In the genomic region with DNA sequence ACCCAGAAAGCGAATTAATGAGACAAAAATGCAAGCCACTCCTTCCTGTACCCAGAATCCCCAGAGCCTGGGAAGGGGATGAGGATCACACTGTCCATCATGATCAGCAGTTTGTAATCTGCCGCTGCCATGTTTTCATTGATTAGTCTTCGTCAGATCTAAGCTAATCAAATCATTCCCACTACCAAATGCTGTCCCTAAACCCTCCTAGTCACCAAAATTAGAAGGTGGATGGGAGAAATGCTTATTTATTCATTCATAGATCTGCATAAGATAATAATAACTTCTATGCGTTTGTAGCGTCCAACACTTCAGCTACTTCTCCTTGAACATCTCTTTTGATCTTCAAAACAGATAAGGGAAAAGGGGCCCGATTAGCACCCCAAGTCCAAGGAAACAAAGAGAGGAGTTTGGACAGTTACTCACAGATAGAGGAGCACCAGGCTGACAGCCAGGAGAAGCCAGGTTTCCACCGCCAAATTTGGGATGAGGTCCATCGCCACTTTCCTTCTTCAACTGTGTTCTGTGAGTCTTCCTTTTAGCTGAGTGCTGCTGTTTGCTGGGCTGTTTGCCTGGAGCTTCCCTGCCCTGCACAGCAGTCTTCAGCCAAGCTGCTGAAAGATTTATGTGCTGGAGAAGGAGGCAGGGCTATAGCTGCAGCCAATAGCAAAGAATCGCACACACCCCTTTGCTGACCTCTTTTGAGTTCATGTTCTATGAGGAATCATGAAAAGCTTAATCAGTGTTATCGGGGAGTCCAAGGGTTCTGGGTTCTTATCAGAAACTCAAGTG, we compare ENCODE assay signal across 11 cellular contexts. TPM values are rescaled to one million over a fixed set of nuclear protein-coding genes. Genes with fewer than 3 reads are reported as not detected.
DNase-seq lines count a peak whose midpoint lies in the region; ATAC-seq and TF ChIP-seq lines count a peak whose summit lies in the region.
"Had no signal": no experiment of that assay in that cellular context is flagged by ENCODE, and none has a peak within 500 bp of the region (broad histone marks: within the 10 kb centered on the region; RNA-seq: fewer than 3 reads in every experiment).

A gene (minus strand): TSS at position 597 of the 792 bp plus-strand sequence. CDS start 100 bp downstream, at position 497.

- no peaks in the 10 kb centered on the region for H3K9me3 ChIP-seq in Caco-2
- H3K9me3 ChIP-seq in PC-3 (ENCODE audit: low read length) = no peaks in the 10 kb centered on the region
- H3K9me3 ChIP-seq in T-helper 17 cell (ENCODE audit: control insufficient read depth, low read length, poor library complexity, severe bottlenecking) = no peaks in the 10 kb centered on the region
- H3K9me3 ChIP-seq in CD8-positive, alpha-beta T cell (ENCODE audit: low read length) = no peaks in the 10 kb centered on the region

- peak within 1 kb of the TSS; percentile 57 for H3K4me2 ChIP-seq in PC-3 (ENCODE audit: low read length)

- H3F3A ChIP-seq in PC-3 (ENCODE audit: low read length, unreplicated experiment) = no peaks in the 10 kb centered on the region

- CTCF ChIA-PET in Caco-2 (lab: Charles Lee) (no interaction called here), PC-3 (lab: Charles Lee) (interaction anchor here (0.5 kb wide), 1 partner anchor 194 kb away, joined by 4 read pairs; no protein-coding TSS in a partner anchor)
- CTCF ChIA-PET in CD8-positive, alpha-beta T cell (lab: Charles Lee) = no interaction called here

- H3K36me3 Mint-ChIP-seq in Caco-2 (ENCODE audit: insufficient read depth, unreplicated experiment) (peaks cover 5% of the 10 kb centered on the region), T-helper 17 cell (ENCODE audit: low read depth) (peaks cover 3% of the 10 kb centered on the region)
- peaks cover 8% of the 10 kb centered on the region for H3K36me3 Mint-ChIP-seq in CD8-positive, alpha-beta T cell

- H3K27me3 Mint-ChIP-seq in Caco-2 (ENCODE audit: insufficient read depth, unreplicated experiment) (no peaks in the 10 kb centered on the region), T-helper 17 cell (no peaks in the 10 kb centered on the region)
- H3K27me3 Mint-ChIP-seq in CD8-positive, alpha-beta T cell (ENCODE audit: low read depth) = no peaks in the 10 kb centered on the region

- H2AFZ ChIP-seq in PC-3 (ENCODE audit: low read length) = peak within 1 kb of the TSS; percentile 43

- intact Hi-C loops in Caco-2 (cut with micrococcal nuclease; ENCODE audit: unreplicated experiment) (loop anchor here (2.0 to 5.0 kb wide), 2 partner anchors 15 to 148 kb away; a partner anchor contains a TSS), PC-3 (cut with micrococcal nuclease) (loop anchor here (10.0 kb wide), 1 partner anchor 85 kb away; no protein-coding TSS in a partner anchor)
- intact Hi-C loops in CD8-positive, alpha-beta T cell (cut with DNase I, micrococcal nuclease) = no loop called here

- H3K9me2 ChIP-seq in PC-3 (replicated peaks; ENCODE audit: low read length) = no peaks in the 10 kb centered on the region

- no peaks in the 10 kb centered on the region for H3K27me3 ChIP-seq in Caco-2 (replicated peaks; ENCODE audit: control insufficient read depth, insufficient read depth, low read length)
- no peaks in the 10 kb centered on the region for H3K27me3 ChIP-seq in PC-3 (ENCODE audit: low read length)
- H3K27me3 ChIP-seq in CD8-positive, alpha-beta T cell (ENCODE audit: insufficient read depth, low read length) = no peaks in the 10 kb centered on the region

- peak in 1 of 2 experiments; percentile 47 for DNase-seq in Caco-2
- DNase-seq in PC-3 = no peak
- peak; percentile 51 to 80 for DNase-seq in foreskin fibroblast
- DNase-seq in pons (ENCODE audit: low spot score) = peak; percentile 13
- no peak for DNase-seq in T-helper 17 cell
- no peak for DNase-seq in CD8-positive, alpha-beta T cell
- no peak for DNase-seq in NCI-H1048 (lab: John Stamatoyannopoulos, UW)
- DNase-seq: DMS153, left cardiac atrium had no signal

- no peak within 1 kb of the TSS for H3K9ac ChIP-seq in PC-3 (ENCODE audit: low read length)

- TF ChIP-seq CTCF in Caco-2 (IDR thresholded peaks at IDR 0.05; ENCODE audit: insufficient read depth in 1 of 2, low read depth in 1 of 2, low read length in 1 of 2, severe bottlenecking in 1 of 2, unreplicated experiment in 1 of 2) (no peak), PC-3 (conservative IDR thresholded peaks at IDR 0.05; ENCODE audit: low read depth, low read length) (no peak), foreskin fibroblast (IDR thresholded peaks at IDR 0.05; ENCODE audit: low read depth, low read length) (no peak)
- TF ChIP-seq CTCF in CD8-positive, alpha-beta T cell (IDR thresholded peaks at IDR 0.05) = no peak

- H3K4me1 Mint-ChIP-seq in Caco-2 (ENCODE audit: low read depth, unreplicated experiment) (peaks cover 18% of the 10 kb centered on the region), T-helper 17 cell (peaks cover 11% of the 10 kb centered on the region)
- peaks cover 16% of the 10 kb centered on the region for H3K4me1 Mint-ChIP-seq in CD8-positive, alpha-beta T cell (ENCODE audit: low read depth)

- peaks cover 28% of the 10 kb centered on the region for H3K4me1 ChIP-seq in Caco-2
- peaks cover 11% of the 10 kb centered on the region for H3K4me1 ChIP-seq in PC-3 (ENCODE audit: insufficient read depth, low read length)
- peaks cover 12% of the 10 kb centered on the region for H3K4me1 ChIP-seq in CD8-positive, alpha-beta T cell (ENCODE audit: insufficient read depth, low read length)

- H3K27ac ChIP-seq in PC-3 (ENCODE audit: low read length) = no peak within 1 kb of the TSS
- no peak within 1 kb of the TSS for H3K27ac ChIP-seq in CD8-positive, alpha-beta T cell (ENCODE audit: low read depth, low read length)

- peak within 1 kb of the TSS; percentile 70 for H3K27ac Mint-ChIP-seq in Caco-2 (ENCODE audit: unreplicated experiment)
- no peak within 1 kb of the TSS for H3K27ac Mint-ChIP-seq in T-helper 17 cell
- no peak within 1 kb of the TSS for H3K27ac Mint-ChIP-seq in CD8-positive, alpha-beta T cell
- H3K27ac Mint-ChIP-seq: dendritic cell treated with granulocyte-macrophage colony-stimulating factor and Interleukin-4, amounts not matched to agents 40 ng/mL and 50 ng/mL, for 4 days had no signal

- H3K4me3 Mint-ChIP-seq in Caco-2 (ENCODE audit: unreplicated experiment) = peak within 1 kb of the TSS; percentile 34
- no peak within 1 kb of the TSS for H3K4me3 Mint-ChIP-seq in T-helper 17 cell
- H3K4me3 Mint-ChIP-seq in CD8-positive, alpha-beta T cell = no peak within 1 kb of the TSS
- H3K4me3 Mint-ChIP-seq: dendritic cell treated with granulocyte-macrophage colony-stimulating factor and Interleukin-4, amounts not matched to agents 40 ng/mL and 50 ng/mL, for 4 days had no signal

- no peaks in the 10 kb centered on the region for H3K79me2 ChIP-seq in PC-3 (ENCODE audit: low read length)

- POLR2A ChIA-PET in Caco-2 (lab: Charles Lee) (interaction anchor here (1.6 kb wide), 1 partner anchor 63 kb away, joined by 3 read pairs; a partner anchor contains a TSS), PC-3 (lab: Charles Lee; ENCODE audit: unreplicated experiment) (interaction anchor here (0.6 kb wide), 1 partner anchor 56 kb away, joined by 4 read pairs; no protein-coding TSS in a partner anchor)
- POLR2A ChIA-PET in CD8-positive, alpha-beta T cell (lab: Charles Lee) = no interaction called here

- H3K36me3 ChIP-seq in Caco-2 (ENCODE audit: control insufficient read depth, insufficient read depth, low read length) = no peaks in the 10 kb centered on the region; the same call in 1 of the 2 replicates
- H3K36me3 ChIP-seq in PC-3 (ENCODE audit: low read depth, low read length) = no peaks in the 10 kb centered on the region
- no peaks in the 10 kb centered on the region for H3K36me3 ChIP-seq in CD8-positive, alpha-beta T cell (ENCODE audit: insufficient read depth, low read length)

- no peaks in the 10 kb centered on the region for H4K20me1 ChIP-seq in PC-3 (ENCODE audit: low read length)

- H3K4me3 ChIP-seq in Caco-2 (ENCODE audit: low read depth, low read length) = peak within 1 kb of the TSS; percentile 3; the same call in 1 of the 2 replicates
- H3K4me3 ChIP-seq in PC-3 (ENCODE audit: low read length) = no peak within 1 kb of the TSS
- peak within 1 kb of the TSS in 1 of 2 donors; percentile 41 for H3K4me3 ChIP-seq in foreskin fibroblast (ENCODE audit: low read depth in 1 of 2, low read length in 2 of 2)
- H3K4me3 ChIP-seq in CD8-positive, alpha-beta T cell (ENCODE audit: low read depth, low read length) = no peak within 1 kb of the TSS

- ATAC-seq in PC-3 = no peak
- no peak for ATAC-seq in T-helper 17 cell
- no peak for ATAC-seq in GM18511 (IDR thresholded peaks at IDR 0.05; ENCODE audit: unreplicated experiment)
- ATAC-seq in CD8-positive, alpha-beta T cell = no peak

- BruUV-seq in Caco-2 (replicated peaks; lab: Mats Ljungman, UMichigan) (TSS peak; percentile 79), PC-3 (replicated peaks; lab: Mats Ljungman, UMichigan) (no TSS peak)

- H3K9me3 Mint-ChIP-seq in Caco-2 (ENCODE audit: unreplicated experiment) = peaks cover 20% of the 10 kb centered on the region
- H3K9me3 Mint-ChIP-seq in CD8-positive, alpha-beta T cell = no peaks in the 10 kb centered on the region

RNA-seq across cellular contexts. Expression of the gene that starts here (rescaled TPM):
- total RNA-seq in Caco-2 (2022) (2.7 and 3.7 TPM in 2 replicates), PC-3 (2014; rRNA removed) (not detected in 2 replicates), T-helper 17 cell (under 1 TPM in 1 of 2 donors, not detected in 1; 0.20 TPM)
- not detected for total RNA-seq in CD8-positive, alpha-beta T cell

Comparison
In these comparisons a context has a peak if more than half of its experiments do, and no peak if none do; other contexts are left out.
1. DNase-seq: peak in foreskin fibroblast (2 of 2) and pons (single experiment); none in PC-3 (single experiment), T-helper 17 cell (0 of 3), CD8-positive, alpha-beta T cell (0 of 7) and NCI-H1048 (single experiment).
2. intact Hi-C loops: an anchor here in Caco-2 (2.0 to 5.0 kb wide) and PC-3 (10.0 kb wide); none called in CD8-positive, alpha-beta T cell.